Comparison of ENCODE assay signal across 22 cellular contexts in the genomic region with DNA sequence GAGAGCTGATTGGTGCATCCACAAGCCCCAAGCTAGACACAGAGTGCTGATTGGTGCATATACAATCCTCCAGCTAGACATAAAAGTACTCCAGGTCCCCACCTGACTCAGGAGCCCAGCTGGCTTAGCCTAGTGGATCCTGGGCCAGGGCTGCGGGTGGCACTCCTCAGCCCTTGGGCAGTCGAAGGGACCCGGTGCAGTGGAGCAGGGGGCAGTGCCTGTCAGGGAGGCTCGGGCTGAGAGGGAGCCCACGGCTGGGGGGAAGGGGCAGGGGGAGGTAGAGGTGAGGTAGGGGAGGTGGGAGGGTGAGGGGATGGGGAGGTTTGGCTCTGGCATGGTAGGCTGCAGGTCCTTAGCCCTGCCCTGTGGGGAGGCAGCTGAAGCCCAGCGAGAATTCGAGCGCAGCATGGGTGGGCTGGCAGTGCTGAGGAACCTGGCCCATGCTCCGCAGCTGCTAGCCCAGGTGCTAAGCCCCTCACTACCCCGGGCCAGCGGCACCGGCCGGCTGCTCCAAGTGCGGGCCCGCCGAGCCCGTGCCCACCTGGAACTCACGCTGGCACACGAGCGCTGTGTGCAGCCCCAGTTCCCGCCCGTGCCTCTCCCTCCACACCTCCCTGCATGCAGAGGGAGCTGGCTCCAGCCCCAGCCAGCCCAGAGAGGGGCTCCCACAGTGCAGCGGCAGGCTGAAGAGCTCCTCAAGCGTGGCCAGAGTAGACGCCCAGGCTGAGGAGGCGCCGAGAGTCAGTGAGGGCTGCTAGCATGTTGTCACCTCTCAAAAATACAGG.
"Had no signal": no experiment of that assay in that cellular context is flagged by ENCODE, and none has a peak within 500 bp of the region (broad histone marks: within the 10 kb centered on the region; RNA-seq: fewer than 3 reads in every experiment).

No MANE protein-coding gene starts in this region.

- H3K9me3 ChIP-seq: SJSA1 had no signal

- H3K4me1 Mint-ChIP-seq: IgD-negative memory B cell had no signal

- H3K36me3 Mint-ChIP-seq: IgD-negative memory B cell had no signal

- ATAC-seq: K562 had no signal

- H3K27ac ChIP-seq: KMS-11, SJSA1, SK-N-MC had no signal

- H3K27me3 ChIP-seq: SJSA1 had no signal

- H3K36me3 ChIP-seq: SJSA1 had no signal

- DNase-seq: Kasumi-1, MM.1S, NCI-H1092 treated with DMSO at 0.1 percent for 48 hours, NCI-H1436, NCI-H187, NCI-H2029, NCI-H2081 treated with DMSO at 0.1 percent for 48 hours, NCI-H2171, NCI-H226, NCI-H446, NCI-H510A, NCI-H524 treated with DMSO at 0.1 percent for 48 hours, NCI-H69, NCI-H774, Right ventricle myocardium superior, RPMI8226, SIG-M5 had no signal

- H3K27ac Mint-ChIP-seq: IgD-negative memory B cell had no signal

- H3K4me3 ChIP-seq: K562, SJSA1, SK-N-MC had no signal
